8 cellular contexts compared by ENCODE assay signal in genomic region chr7:23106801-23107713, GRCh38. TPM values are rescaled to one million over a fixed set of nuclear protein-coding genes. Genes with fewer than 3 reads are reported as not detected.
DNase-seq lines count a peak whose midpoint lies in the region; ATAC-seq, FAIRE-seq and TF ChIP-seq lines count a peak whose summit lies in the region.

No MANE protein-coding gene starts in this region.

- intact Hi-C loops in kidney (cut with DNase I) = no loop called here

- no peak for DNase-seq in activated naive CD4-positive, alpha-beta T cell treated with Interleukin-2 at 50 U/mL for 16 hours
- no peak for DNase-seq in activated naive CD8-positive, alpha-beta T cell treated with anti-CD3 and anti-CD28 coated beads, Interleukin-2, amount 10 ng/mL, durations not matched to agents 7 days and 5 days
- DNase-seq in kidney = no peak
- no peak for DNase-seq in NCI-H526 treated with DMSO at 0.1 percent for 48 hours (lab: John Stamatoyannopoulos, UW)
- DNase-seq in NCI-H446 treated with DMSO at 0.1 percent for 48 hours (lab: John Stamatoyannopoulos, UW) = no peak

- H3K27me3 Mint-ChIP-seq in activated naive CD4-positive, alpha-beta T cell treated with anti-CD3 and anti-CD28 coated beads, Interleukin-2, amount 50 U/mL, for 24 hours = no peaks in the 10 kb centered on the region
- no peaks in the 10 kb centered on the region for H3K27me3 Mint-ChIP-seq in activated naive CD8-positive, alpha-beta T cell treated with anti-CD3 and anti-CD28 coated beads, Interleukin-2, amount 10 ng/mL, durations not matched to agents 7 days and 5 days

- H3K9ac ChIP-seq in kidney (ENCODE audit: low read length in 2 of 2) (peak overlapping the region; percentile 83 to 94), stomach smooth muscle (ENCODE audit: low read length in 2 of 2) (peak overlapping the region; percentile 71 to 93)

- H3K36me3 ChIP-seq in kidney (ENCODE audit: control insufficient read depth in 1 of 2, insufficient read depth in 2 of 2, low read length in 2 of 2) (no peaks in the 10 kb centered on the region), stomach smooth muscle (ENCODE audit: control insufficient read depth in 2 of 2, insufficient read depth in 2 of 2, low read length in 2 of 2) (no peaks in the 10 kb centered on the region)

- no peaks in the 10 kb centered on the region for H3K27me3 ChIP-seq in stomach smooth muscle (ENCODE audit: control insufficient read depth in 1 of 2, insufficient read depth in 2 of 2, low read length in 2 of 2)

- no peak for ATAC-seq in activated naive CD8-positive, alpha-beta T cell treated with anti-CD3 and anti-CD28 coated beads, Interleukin-2, amount 10 ng/mL, durations not matched to agents 7 days and 5 days (ENCODE audit: low read depth)
- ATAC-seq in HG03460 (IDR thresholded peaks at IDR 0.05; ENCODE audit: unreplicated experiment) = no peak

- TF ChIP-seq CTCF in kidney (IDR thresholded peaks at IDR 0.05; ENCODE audit: borderline replicate concordance, extremely low read depth, insufficient read depth) = no peak

- peaks cover 2% of the 10 kb centered on the region for H3K36me3 Mint-ChIP-seq in activated naive CD4-positive, alpha-beta T cell treated with anti-CD3 and anti-CD28 coated beads, Interleukin-2, amount 50 U/mL, for 24 hours
- H3K36me3 Mint-ChIP-seq in activated naive CD8-positive, alpha-beta T cell treated with anti-CD3 and anti-CD28 coated beads, Interleukin-2, amount 10 ng/mL, durations not matched to agents 7 days and 5 days = peaks cover 3% of the 10 kb centered on the region

- H3K27ac Mint-ChIP-seq in activated naive CD4-positive, alpha-beta T cell treated with anti-CD3 and anti-CD28 coated beads, Interleukin-2, amount 50 U/mL, for 24 hours = peak overlapping the region; percentile 49
- peak overlapping the region; percentile 97 for H3K27ac Mint-ChIP-seq in activated naive CD8-positive, alpha-beta T cell treated with anti-CD3 and anti-CD28 coated beads, Interleukin-2, amount 10 ng/mL, durations not matched to agents 7 days and 5 days

- peak overlapping the region; percentile 94 for H3K4me3 Mint-ChIP-seq in activated naive CD4-positive, alpha-beta T cell treated with anti-CD3 and anti-CD28 coated beads, Interleukin-2, amount 50 U/mL, for 24 hours
- H3K4me3 Mint-ChIP-seq in activated naive CD8-positive, alpha-beta T cell treated with anti-CD3 and anti-CD28 coated beads, Interleukin-2, amount 10 ng/mL, durations not matched to agents 7 days and 5 days = peak overlapping the region; percentile 97

- no peaks in the 10 kb centered on the region for H3K9me3 Mint-ChIP-seq in activated naive CD4-positive, alpha-beta T cell treated with anti-CD3 and anti-CD28 coated beads, Interleukin-2, amount 50 U/mL, for 24 hours
- H3K9me3 Mint-ChIP-seq in activated naive CD8-positive, alpha-beta T cell treated with anti-CD3 and anti-CD28 coated beads, Interleukin-2, amount 10 ng/mL, durations not matched to agents 7 days and 5 days = no peaks in the 10 kb centered on the region

- FAIRE-seq in kidney (lab: Jason Lieb, UNC) = no peak

- peak overlapping the region; percentile 96 to 98 for H3K4me3 ChIP-seq in kidney (ENCODE audit: low read length in 2 of 2)
- peak overlapping the region; percentile 94 for H3K4me3 ChIP-seq in stomach smooth muscle (ENCODE audit: low read length in 2 of 2)

- H3K4me1 ChIP-seq in kidney (ENCODE audit: control insufficient read depth in 1 of 2, insufficient read depth in 1 of 2, low read depth in 1 of 2, low read length in 2 of 2) (peaks cover 11 to 14% of the 10 kb centered on the region in 2 donors), stomach smooth muscle (ENCODE audit: control insufficient read depth, insufficient read depth, low read length) (peaks cover 17% of the 10 kb centered on the region)

- POLR2A ChIA-PET in activated naive CD8-positive, alpha-beta T cell treated with anti-CD3 and anti-CD28 coated beads, Interleukin-2, amount 10 ng/mL, durations not matched to agents 7 days and 5 days (lab: Charles Lee) = interaction anchor here (1.0 to 2.1 kb wide), 6 partner anchors 9 to 285 kb away, joined by 3 to 24 read pairs (median 4); partner anchors contain the start of genes NUP42 and TOMM7

- peaks cover 49% of the 10 kb centered on the region for H3K4me1 Mint-ChIP-seq in activated naive CD4-positive, alpha-beta T cell treated with anti-CD3 and anti-CD28 coated beads, Interleukin-2, amount 50 U/mL, for 24 hours
- H3K4me1 Mint-ChIP-seq in activated naive CD8-positive, alpha-beta T cell treated with anti-CD3 and anti-CD28 coated beads, Interleukin-2, amount 10 ng/mL, durations not matched to agents 7 days and 5 days = peaks cover 19% of the 10 kb centered on the region

- no peak overlapping the region for H3K27ac ChIP-seq in kidney (ENCODE audit: low read depth in 2 of 2, low read length in 2 of 2)
- H3K27ac ChIP-seq in stomach smooth muscle (ENCODE audit: low read length) = no peak overlapping the region

- H3K9me3 ChIP-seq in kidney (ENCODE audit: control insufficient read depth in 1 of 2, low read length in 2 of 2) (peaks cover 0 to 3% of the 10 kb centered on the region in 2 donors), stomach smooth muscle (ENCODE audit: control insufficient read depth in 2 of 2, low read length in 2 of 2) (no peaks in the 10 kb centered on the region)

RNA-seq across cellular contexts. Expression of gene KLHL7, which starts 1.5 kb away (rescaled TPM):
- 10 to 100 TPM; 18.8 to 20.1 TPM for total RNA-seq in activated naive CD8-positive, alpha-beta T cell treated with anti-CD3 and anti-CD28 coated beads, Interleukin-2, amount 10 ng/mL, durations not matched to agents 7 days and 5 days
- 20.6 TPM for total RNA-seq in kidney
- polyA plus RNA-seq in kidney (ENCODE audit: insufficient read depth, low read depth, low replicate concordance) = 13.3 TPM
